Comparison of ENCODE assay signal across 1 cellular context in genomic region chr5:66959668-66960067, GRCh38.
TF ChIP-seq lines count a peak whose summit lies in the region.

No MANE protein-coding gene starts in this region.

TF ChIP-seq in A549, 52 proteins besides CTCF, POLR2A, EP300 and RAD21 (continued from another document):
- TF ChIP-seq USF2 (IDR thresholded peaks at IDR 0.05): no peak
- TF ChIP-seq MAFK (IDR thresholded peaks at IDR 0.05; ENCODE audit: partially characterized antibody): peak; percentile 40
- no peak for TF ChIP-seq TP53 (CRISPR knock-in tag; IDR thresholded peaks at IDR 0.05)
